Comparison of ENCODE assay signal across 1 cellular context in the genomic region with DNA sequence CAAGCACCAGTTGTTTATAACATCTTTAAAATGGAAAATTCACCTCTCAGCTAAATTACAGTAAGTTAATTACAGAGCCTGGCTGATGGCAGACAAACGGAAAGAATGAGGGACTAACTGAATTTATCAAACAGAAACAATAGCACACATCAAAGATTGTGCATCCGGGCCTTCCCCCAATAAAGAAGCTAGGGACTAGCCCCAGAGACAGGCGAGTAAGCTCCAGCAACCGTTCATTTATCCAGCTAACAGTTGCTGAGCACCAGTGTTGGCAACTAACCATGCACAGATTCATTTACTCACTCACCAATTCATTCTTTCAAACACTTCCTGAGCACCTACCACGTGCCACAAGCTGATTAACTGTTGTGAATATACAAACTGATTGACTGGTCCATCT.
TF ChIP-seq lines count a peak whose summit lies in the region.

No MANE protein-coding gene starts in this region.

TF ChIP-seq in H1, 55 proteins besides CTCF, POLR2A, EP300 and RAD21:
- TF ChIP-seq TAF1 (IDR thresholded peaks at IDR 0.05; ENCODE audit: low read depth, low read length), result no peak
- no peak for TF ChIP-seq ZNF274 (IDR thresholded peaks at IDR 0.05; ENCODE audit: borderline replicate concordance, extremely low read depth, low read length)
- no peak for TF ChIP-seq KDM4A (IDR thresholded peaks at IDR 0.05; ENCODE audit: low read depth, low read length, severe bottlenecking)
- no peak for TF ChIP-seq RBBP5 (IDR thresholded peaks at IDR 0.05; ENCODE audit: borderline replicate concordance, low read depth, low read length)
- no peak for TF ChIP-seq HDAC2 (IDR thresholded peaks at IDR 0.05; ENCODE audit: borderline replicate concordance in 1 of 2, low read depth in 2 of 2, low read length in 2 of 2)
- no peak for TF ChIP-seq GTF2F1 (IDR thresholded peaks at IDR 0.05; ENCODE audit: borderline replicate concordance, low read depth, low read length)
